Comparison of ENCODE assay signal across 8 cellular contexts in the genomic region with DNA sequence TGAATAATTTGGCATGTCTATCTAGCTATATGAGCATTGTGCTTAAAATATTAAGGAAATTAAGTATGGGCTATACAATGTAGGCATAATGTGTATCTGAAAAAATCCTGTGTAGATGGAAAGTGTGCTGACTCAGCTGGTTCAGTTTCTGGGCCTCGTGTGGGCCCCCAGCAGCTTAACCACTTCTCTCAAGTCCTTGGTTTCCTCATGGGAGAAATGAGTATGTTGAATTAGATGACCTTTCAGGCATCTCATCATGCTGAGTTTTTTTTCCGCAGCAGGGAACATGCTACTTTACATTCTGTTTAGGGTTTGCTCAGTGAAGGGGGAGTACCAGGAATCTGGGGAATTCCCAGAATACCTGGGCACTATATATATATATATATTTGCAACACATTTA. TPM values are rescaled to one million over a fixed set of nuclear protein-coding genes. Genes with fewer than 3 reads are reported as not detected.
DNase-seq lines count a peak whose midpoint lies in the region; ATAC-seq and TF ChIP-seq lines count a peak whose summit lies in the region.

No MANE protein-coding gene starts in this region.

- H3K9me3 Mint-ChIP-seq in natural killer cell, result no peaks in the 10 kb centered on the region

- 58 to 59% methylated on average over 2 of the region's 2 CpGs for WGBS in body of pancreas, 2 donors

- no peaks in the 10 kb centered on the region for H3K36me3 ChIP-seq in body of pancreas (replicated peaks in 1 of 2; ENCODE audit: insufficient read depth in 1 of 2, low read depth in 2 of 2)

- ATAC-seq in GM18868 (IDR thresholded peaks at IDR 0.05; ENCODE audit: unreplicated experiment) (peak; percentile 57), HG02678 (IDR thresholded peaks at IDR 0.05; ENCODE audit: unreplicated experiment) (peak; percentile 42), natural killer cell (no peak), body of pancreas (no peak)

- intact Hi-C loops in natural killer cell (cut with micrococcal nuclease) (no loop called here), body of pancreas (cut with DNase I) (no loop called here)

- H3K4me1 ChIP-seq in body of pancreas, result no peaks in the 10 kb centered on the region

- TF ChIP-seq CTCF in natural killer cell (IDR thresholded peaks at IDR 0.05), result no peak
- no peak for TF ChIP-seq CTCF in body of pancreas (IDR thresholded peaks at IDR 0.05)

- DNase-seq in RPMI8226 (peak; percentile 40), natural killer cell (no peak), NCI-H345 treated with DMSO at 0.1 percent for 48 hours (lab: John Stamatoyannopoulos, UW; ENCODE audit: unreplicated experiment) (no peak), NCI-H2107 (lab: John Stamatoyannopoulos, UW) (no peak), body of pancreas (no peak), middle frontal gyrus (ENCODE audit: extremely low spot score, low spot score) (no peak)

- H3K27ac Mint-ChIP-seq in natural killer cell, result peak overlapping the region; percentile 66 to 80

- H3K4me3 Mint-ChIP-seq in natural killer cell, result peak overlapping the region; percentile 35

- H3K9me3 ChIP-seq in body of pancreas, result no peaks in the 10 kb centered on the region

- no peaks in the 10 kb centered on the region for H3K27me3 Mint-ChIP-seq in natural killer cell (ENCODE audit: low read depth in 2 of 2)

- H3K27ac ChIP-seq in body of pancreas, result no peak overlapping the region

- no peaks in the 10 kb centered on the region for H3K27me3 ChIP-seq in body of pancreas

- H3K36me3 Mint-ChIP-seq in natural killer cell, result no peaks in the 10 kb centered on the region

- no peak overlapping the region for H3K4me3 ChIP-seq in body of pancreas

- TF ChIP-seq POLR2A in body of pancreas (IDR thresholded peaks at IDR 0.05), result no peak

- H3K4me1 Mint-ChIP-seq in natural killer cell, result peaks cover 78% of the 10 kb centered on the region in 2 donors

RNA-seq across cellular contexts. Expression of a gene that starts 30.5 kb away (rescaled TPM):
- 100 to 1,000 TPM; 195 to 233 (median 195) TPM for total RNA-seq in natural killer cell
- 1 to 10 TPM; 2.9 to 7.9 TPM for total RNA-seq in body of pancreas

Comparison
In these comparisons a context has a peak if more than half of its experiments do, and no peak if none do; other contexts are left out.
1. ATAC-seq: peak in GM18868 (single experiment) and HG02678 (single experiment); none in natural killer cell (0 of 3) and body of pancreas (single experiment).
2. RNA of a gene that starts 30.5 kb away (total RNA-seq): 195 to 233 TPM in natural killer cell; 2.9 to 7.9 TPM in body of pancreas; every median in the first group is over 10 times any median in the second.